Comparison of ENCODE assay signal across 8 cellular contexts in genomic region chr2:222306393-222307137, GRCh38. TPM values are rescaled to one million over a fixed set of nuclear protein-coding genes. Genes with fewer than 3 reads are reported as not detected.
DNase-seq lines count a peak whose midpoint lies in the region; ATAC-seq and TF ChIP-seq lines count a peak whose summit lies in the region.

No MANE protein-coding gene starts in this region.

- TF ChIP-seq CTCF in BJ (IDR thresholded peaks at IDR 0.05; ENCODE audit: insufficient read depth, low read depth, low read length) (no peak), osteoblast (IDR thresholded peaks at IDR 0.05; ENCODE audit: extremely low read depth, low read depth, low read length) (no peak), RWPE1 (conservative IDR thresholded peaks at IDR 0.05; ENCODE audit: low read depth) (no peak), GM20000 (IDR thresholded peaks at IDR 0.05; ENCODE audit: extremely low read depth, missing control alignments) (no peak)

- H3K27ac ChIP-seq in HUES6 (ENCODE audit: low read depth, low read length) (no peak overlapping the region), ectodermal cell (ENCODE audit: insufficient read depth, low read depth, low read length, poor library complexity, severe bottlenecking) (no peak overlapping the region), osteoblast (ENCODE audit: low read depth, low read length) (no peak overlapping the region), RWPE1 (no peak overlapping the region)

- H3K9ac ChIP-seq in HUES6 (ENCODE audit: low read length) = no peak overlapping the region

- POLR2A ChIA-PET in BJ (lab: Charles Lee) = no interaction called here
- POLR2A ChIA-PET in RWPE1 (lab: Yijun Ruan, JAX; ENCODE audit: low non-redundant PET) = no interaction called here

- no peaks in the 10 kb centered on the region for H3K79me2 ChIP-seq in osteoblast (ENCODE audit: insufficient read depth, low read length)

- H3K4me1 ChIP-seq in HUES6 (ENCODE audit: control insufficient read depth, insufficient read depth, low read length) = peaks cover 63% of the 10 kb centered on the region
- peaks cover 78% of the 10 kb centered on the region for H3K4me1 ChIP-seq in ectodermal cell (ENCODE audit: control insufficient read depth, insufficient read depth, low read length)
- H3K4me1 ChIP-seq in osteoblast (ENCODE audit: insufficient read depth, low read length) = no peaks in the 10 kb centered on the region

- peak overlapping the region; percentile 48 for H3K4me3 ChIP-seq in BJ (ENCODE audit: low read depth, low read length)
- H3K4me3 ChIP-seq in HUES6 (ENCODE audit: low read depth, low read length) = peak overlapping the region; percentile 48
- peak overlapping the region; percentile 24 for H3K4me3 ChIP-seq in ectodermal cell (ENCODE audit: insufficient read depth, low read depth, low read length)
- H3K4me3 ChIP-seq in osteoblast (ENCODE audit: insufficient read depth, low read length) = peak overlapping the region; percentile 66

- H3K27me3 ChIP-seq in BJ (ENCODE audit: control insufficient read depth, insufficient read depth, low read length) (peaks cover 50% of the 10 kb centered on the region), HUES6 (ENCODE audit: control insufficient read depth, insufficient read depth, low read length) (peaks cover 100% of the 10 kb centered on the region), ectodermal cell (ENCODE audit: control insufficient read depth, insufficient read depth, low read length, poor library complexity, severe bottlenecking) (peaks cover 100% of the 10 kb centered on the region), osteoblast (ENCODE audit: insufficient read depth, low read length) (peaks cover 99% of the 10 kb centered on the region)

- H3K4me2 ChIP-seq in osteoblast (ENCODE audit: insufficient read depth, low read length) = peak overlapping the region; percentile 80

- CTCF ChIA-PET in BJ (lab: Yijun Ruan, JAX) (interaction anchor here (0.7 to 1.6 kb wide), 2 partner anchors 18 to 53 kb away, joined by 3 to 5 read pairs; no protein-coding TSS in a partner anchor), RWPE1 (lab: Yijun Ruan, JAX) (interaction anchor here (0.7 kb wide), 1 partner anchor 245 kb away, joined by 5 read pairs; no protein-coding TSS in a partner anchor)

- H3K9me3 ChIP-seq in HUES6 (ENCODE audit: control insufficient read depth, insufficient read depth, low read depth, low read length) = no peaks in the 10 kb centered on the region
- H3K9me3 ChIP-seq in ectodermal cell (ENCODE audit: control insufficient read depth, low read length) = no peaks in the 10 kb centered on the region
- no peaks in the 10 kb centered on the region for H3K9me3 ChIP-seq in osteoblast (ENCODE audit: low read depth, low read length)

- no peak overlapping the region for H2AFZ ChIP-seq in osteoblast (ENCODE audit: low read length)

- 0 to 1% methylated on average over 26 of the region's 26 CpGs for WGBS in ectodermal cell, 2 experiments

- DNase-seq in BJ (ENCODE audit: low read depth) (no peak), osteoblast (ENCODE audit: insufficient read length, low spot score, missing footprints) (no peak), RWPE1 (ENCODE audit: low spot score) (no peak), GM20000 (ENCODE audit: low spot score) (no peak)
- no peak for DNase-seq in stimulated activated CD8-positive, alpha-beta memory T cell treated with anti-CD3 and anti-CD28 coated beads, Interleukin-4, amount 100 ng/mL, for 48 hours

- no peaks in the 10 kb centered on the region for H4K20me1 ChIP-seq in osteoblast (ENCODE audit: insufficient read depth, low read length)

- H3K36me3 ChIP-seq in BJ (ENCODE audit: control insufficient read depth, insufficient read depth, low read length) = no peaks in the 10 kb centered on the region
- H3K36me3 ChIP-seq in HUES6 (ENCODE audit: control insufficient read depth, insufficient read depth, low read length) = no peaks in the 10 kb centered on the region
- H3K36me3 ChIP-seq in ectodermal cell (ENCODE audit: control insufficient read depth, insufficient read depth, low read length) = no peaks in the 10 kb centered on the region
- no peaks in the 10 kb centered on the region for H3K36me3 ChIP-seq in osteoblast (ENCODE audit: insufficient read depth, low read length)

- ATAC-seq in GM21515 (IDR thresholded peaks at IDR 0.05; ENCODE audit: unreplicated experiment) = no peak

RNA-seq across cellular contexts. Expression of gene PAX3, which starts 7.8 kb away (rescaled TPM):
- 7.4 and 11.1 TPM in 2 replicates for polyA plus RNA-seq in BJ (2011; rRNA removed)
- 21.3 and 35.5 TPM in 2 replicates for polyA minus RNA-seq in BJ (2011; rRNA and poly(A)+ RNA removed)
- 164 TPM for polyA plus RNA-seq in ectodermal cell (2013, experiment 1 of 4)
- polyA plus RNA-seq in ectodermal cell (2013, experiment 2 of 4) = 167 TPM
- polyA plus RNA-seq in ectodermal cell (2013, experiment 3 of 4) = 111 TPM
- 125 TPM for polyA plus RNA-seq in ectodermal cell (2013, experiment 4 of 4)
- total RNA-seq in osteoblast = under 0.01 TPM in 1 of 2 replicates, not detected in the other
